In the genomic region with DNA sequence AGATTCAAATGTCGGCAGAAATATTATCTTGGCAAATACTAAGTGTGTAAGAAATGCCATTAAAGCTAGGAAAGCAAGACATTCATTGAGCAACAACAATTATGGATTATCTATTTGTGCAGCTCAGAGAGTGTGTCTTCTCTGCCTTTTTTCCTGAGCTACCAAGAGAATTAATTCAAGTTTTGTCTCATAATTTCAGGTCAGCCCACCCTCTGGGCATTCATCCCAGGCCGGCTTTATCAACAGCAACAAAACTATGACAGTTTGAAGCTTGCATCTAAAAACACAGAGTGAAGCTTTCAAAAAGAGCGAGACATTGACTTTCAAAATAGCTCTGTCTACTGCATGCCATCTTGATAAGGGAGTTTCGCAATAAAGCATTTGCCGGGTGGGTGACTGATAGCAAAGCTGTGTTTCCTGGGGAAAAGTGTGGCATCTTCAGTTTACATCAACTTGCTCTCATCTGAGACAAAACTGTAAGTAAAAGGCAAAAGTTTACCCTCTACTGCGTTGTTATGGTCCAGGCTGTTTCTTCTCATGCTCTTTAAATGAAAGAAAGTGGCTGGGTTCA, we compare ENCODE assay signal across 20 cellular contexts.
"Had no signal": no experiment of that assay in that cellular context is flagged by ENCODE, and none has a peak within 500 bp of the region (broad histone marks: within the 10 kb centered on the region; RNA-seq: fewer than 3 reads in every experiment).

No MANE protein-coding gene starts in this region.

- H3K4me3 Mint-ChIP-seq: naive B cell, nephron, type B pancreatic cell had no signal

- H3K9me3 ChIP-seq: pancreas, suprapubic skin, thyroid gland had no signal

- H3K27me3 ChIP-seq: foreskin keratinocyte, pancreas, suprapubic skin, thyroid gland had no signal

- H3K27ac Mint-ChIP-seq: naive B cell, nephron, progenitor cell of endocrine pancreas, type B pancreatic cell had no signal

- H3K4me2 ChIP-seq: smooth muscle cell had no signal

- H3K9me3 Mint-ChIP-seq: nephron, type B pancreatic cell had no signal

- H3K4me1 Mint-ChIP-seq: naive B cell had no signal

- H3K27ac ChIP-seq: foreskin keratinocyte, pancreas, suprapubic skin, thyroid gland had no signal

- FAIRE-seq: pancreas, urothelium cell line had no signal

- H3K36me3 ChIP-seq: pancreas, suprapubic skin, thyroid gland had no signal

- H3K4me3 ChIP-seq: lung, pancreas, smooth muscle cell, suprapubic skin, thyroid gland had no signal

- H3K36me3 Mint-ChIP-seq: naive B cell, type B pancreatic cell had no signal

- ATAC-seq: foreskin keratinocyte, left colon, pancreas had no signal

- H3K4me1 ChIP-seq: foreskin keratinocyte, pancreas, suprapubic skin, thyroid gland had no signal

- DNase-seq: dermis blood vessel endothelial cell; foreskin keratinocyte; hippocampal formation; left colon; left ventricle myocardium superior; mesenchymal stem cell; naive B cell; occipital lobe; pancreas; right cardiac atrium; stimulated activated CD4-positive, alpha-beta T cell treated with anti-CD3 and anti-CD28 coated beads, Interleukin-2, amount 100 ng/mL, for 48 hours; stimulated activated naive CD4-positive, alpha-beta T cell treated with Interleukin-2 at 50 U/mL for 16 hours; thyroid gland had no signal
